In the genomic region with DNA sequence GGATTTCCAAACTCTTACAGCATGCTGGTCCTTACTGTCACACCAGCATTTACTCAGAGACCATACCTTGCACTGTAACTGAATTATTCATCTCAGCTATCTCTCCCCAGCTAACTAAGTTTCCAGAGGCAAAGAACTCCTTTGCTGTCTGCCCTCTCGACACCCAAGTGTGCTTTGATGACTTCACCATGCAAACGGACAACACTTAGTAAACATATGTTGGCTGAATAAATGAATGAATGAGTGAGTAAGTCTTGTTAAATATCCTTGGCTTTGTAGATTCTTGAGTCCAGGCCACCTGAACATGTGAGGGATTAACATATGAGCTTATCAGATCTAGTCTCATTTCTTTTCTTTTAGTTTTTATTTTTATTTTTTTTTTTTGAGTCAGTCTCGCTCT, we compare ENCODE assay signal across 19 cellular contexts.
"Had no signal": no experiment of that assay in that cellular context is flagged by ENCODE, and none has a peak within 500 bp of the region (broad histone marks: within the 10 kb centered on the region; RNA-seq: fewer than 3 reads in every experiment).

No MANE protein-coding gene starts in this region.

- H3K4me3 ChIP-seq: PC-9, Peyer's patch, SJCRH30 had no signal

- H3K27ac ChIP-seq: PC-9, Peyer's patch, SJCRH30 had no signal

- H3K36me3 ChIP-seq: SJCRH30 had no signal

- ATAC-seq: Right ventricle myocardium inferior had no signal

- H3K4me1 ChIP-seq: SJCRH30 had no signal

- H3K27me3 ChIP-seq: Peyer's patch, SJCRH30 had no signal

- H3K9me3 ChIP-seq: Peyer's patch, SJCRH30 had no signal

- DNase-seq: Karpas-422, KG1, MM.1S, NCI-H1105, NCI-H1417, NCI-H1436 treated with DMSO at 0.1 percent for 48 hours, NCI-H1694, NCI-H187 treated with DMSO at 0.1 percent for 48 hours, NCI-H2029 treated with DMSO at 0.1 percent for 48 hours, NCI-H2171 treated with DMSO at 0.1 percent for 48 hours, NCI-H345, NCI-H446 treated with DMSO at 0.1 percent for 48 hours, NCI-H510A treated with DMSO at 0.1 percent for 48 hours, NCI-H526, PC-9, Peyer's patch, SHP77 treated with DMSO at 0.1 percent for 48 hours, SJCRH30 had no signal
